7 cellular contexts compared by ENCODE assay signal in the genomic region with DNA sequence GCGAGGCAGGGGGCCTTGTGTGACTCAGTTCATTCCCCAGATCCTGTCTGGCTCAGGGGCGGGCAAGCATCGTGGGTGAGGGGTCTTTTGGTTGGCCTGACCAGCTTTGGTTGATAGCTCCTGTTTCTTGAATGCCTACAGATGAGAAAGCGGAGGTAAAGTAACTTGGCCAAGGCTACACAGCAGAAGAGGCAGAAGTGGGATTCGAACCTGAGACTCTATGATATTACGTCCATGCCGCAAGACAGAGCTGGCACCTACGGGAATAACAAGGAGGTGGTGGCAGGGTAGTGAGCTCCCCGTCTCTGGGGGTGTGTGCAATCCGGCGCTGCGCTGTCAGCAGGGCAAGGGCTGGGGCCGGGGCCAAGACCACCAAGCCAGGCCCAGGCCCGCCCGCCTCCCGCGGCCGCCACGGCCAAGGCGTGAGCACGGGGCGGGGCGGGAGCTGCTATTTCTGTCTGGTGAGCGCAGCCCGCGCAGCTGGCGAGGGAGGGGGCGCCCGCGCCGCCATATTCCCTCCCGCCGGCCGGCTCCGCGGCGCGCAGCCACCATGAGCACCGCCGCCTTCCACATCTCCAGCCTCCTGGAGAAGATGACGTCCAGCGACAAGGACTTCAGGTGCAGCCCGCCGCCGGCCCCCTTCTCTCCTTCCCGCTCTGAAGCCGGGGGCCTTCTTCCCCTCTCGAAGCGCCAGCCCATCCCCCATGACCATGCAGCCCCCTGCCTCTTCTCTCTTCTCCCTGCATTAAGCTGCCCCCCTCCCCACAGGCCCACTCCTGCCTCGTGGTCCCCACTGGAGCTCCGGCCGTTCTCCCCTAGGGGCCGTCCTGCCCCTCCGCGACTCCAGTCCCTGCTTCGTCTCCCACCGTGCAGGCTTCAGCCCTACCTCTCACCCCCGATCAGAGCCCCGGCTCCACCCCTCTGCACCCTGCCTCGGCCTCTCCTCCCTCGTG. TPM values are rescaled to one million over a fixed set of nuclear protein-coding genes. Genes with fewer than 3 reads are reported as not detected.
DNase-seq lines count a peak whose midpoint lies in the region; ATAC-seq and TF ChIP-seq lines count a peak whose summit lies in the region.

A gene (plus strand): TSS at position 510 of the 953 bp plus-strand sequence. CDS start 41 bp downstream, at position 551.

- WGBS in gastroesophageal sphincter (ENCODE audit: low coverage in 1 of 2), 2 donors, result 2 to 9% methylated on average over 11 to 30 of the region's 61 CpGs
- 5 to 8% methylated on average over 36 to 61 of the region's 61 CpGs for whole genome bisulfite sequencing in aorta, 2 donors

- H3K36me3 Mint-ChIP-seq in GM23338 (ENCODE audit: low read depth) (no peaks in the 10 kb centered on the region; the same call in 1 of the 3 replicates), neural crest cell (ENCODE audit: low read depth) (no peaks in the 10 kb centered on the region)

- no peaks in the 10 kb centered on the region for H3K27me3 ChIP-seq in GM23338 (ENCODE audit: insufficient read depth)
- no peaks in the 10 kb centered on the region for H3K27me3 ChIP-seq in gastroesophageal sphincter
- H3K27me3 ChIP-seq in aorta (ENCODE audit: control insufficient read depth in 1 of 2, insufficient read depth in 2 of 2, low read length in 1 of 2), result no peaks in the 10 kb centered on the region

- H3K9me2 ChIP-seq in GM23338 (ENCODE audit: insufficient read depth), result no peaks in the 10 kb centered on the region

- H3K79me2 ChIP-seq in GM23338 (replicated peaks; ENCODE audit: insufficient read depth), result no peaks in the 10 kb centered on the region

- H3K27me3 Mint-ChIP-seq in GM23338 (ENCODE audit: insufficient read depth, low read depth, poor library complexity) (peaks cover 21% of the 10 kb centered on the region), neural crest cell (ENCODE audit: low read depth) (no peaks in the 10 kb centered on the region)

- no peaks in the 10 kb centered on the region for H3K36me3 ChIP-seq in GM23338 (ENCODE audit: insufficient read depth)
- H3K36me3 ChIP-seq in gastroesophageal sphincter, result no peaks in the 10 kb centered on the region
- H3K36me3 ChIP-seq in aorta (ENCODE audit: control insufficient read depth in 1 of 2, insufficient read depth in 2 of 2, low read length in 1 of 2), result no peaks in the 10 kb centered on the region

- no peak for TF ChIP-seq CTCF in GM23338 (conservative IDR thresholded peaks at IDR 0.05; ENCODE audit: low read depth in 2 of 2)
- TF ChIP-seq CTCF in gastroesophageal sphincter (IDR thresholded peaks at IDR 0.05), result peak in 1 of 4 experiments; percentile 24
- TF ChIP-seq CTCF in neural crest cell (conservative IDR thresholded peaks at IDR 0.05), result no peak

- H3K4me1 ChIP-seq in GM23338 (ENCODE audit: insufficient read depth) (peaks cover 9% of the 10 kb centered on the region; the same call in 1 of the 2 replicates), gastroesophageal sphincter (peaks cover 0 to 35% (median 5%) of the 10 kb centered on the region in 3 donors), aorta (ENCODE audit: control insufficient read depth in 1 of 2, insufficient read depth in 2 of 2, low read length in 2 of 2) (no peaks in the 10 kb centered on the region)

- H3K27ac Mint-ChIP-seq in GM23338 (no peak within 1 kb of the TSS), neural crest cell (ENCODE audit: unreplicated experiment) (peak within 1 kb of the TSS; percentile 75)

- H3K4me3 Mint-ChIP-seq in GM23338, result peak within 1 kb of the TSS; percentile 89
- peak within 1 kb of the TSS; percentile 94 for H3K4me3 Mint-ChIP-seq in neural crest cell

- TF ChIP-seq POLR2A in gastroesophageal sphincter (IDR thresholded peaks at IDR 0.05), result peak; percentile 55 to 56

- no peak within 1 kb of the TSS for H3K27ac ChIP-seq in GM23338 (ENCODE audit: low read depth)
- peak within 1 kb of the TSS; percentile 83 to 93 (median 92) for H3K27ac ChIP-seq in gastroesophageal sphincter
- H3K27ac ChIP-seq in aorta (ENCODE audit: low read depth in 1 of 2, low read length in 2 of 2), result peak within 1 kb of the TSS; percentile 82 to 91

- no peaks in the 10 kb centered on the region for H3F3A ChIP-seq in GM23338 (replicated peaks; ENCODE audit: low read depth)

- H3K9me3 ChIP-seq in gastroesophageal sphincter (no peaks in the 10 kb centered on the region), aorta (ENCODE audit: control insufficient read depth, low read length) (no peaks in the 10 kb centered on the region)

- H3K9me3 Mint-ChIP-seq in GM23338 (no peaks in the 10 kb centered on the region; the same call in 2 of the 3 replicates), neural crest cell (no peaks in the 10 kb centered on the region)

- H4K20me1 ChIP-seq in GM23338 (replicated peaks; ENCODE audit: insufficient read depth), result no peaks in the 10 kb centered on the region

- intact Hi-C loops in aorta (cut with DNase I), result no loop called here

- H2AFZ ChIP-seq in GM23338, result peak within 1 kb of the TSS; percentile 97

- peak within 1 kb of the TSS; percentile 88 for H3K4me3 ChIP-seq in GM23338
- H3K4me3 ChIP-seq in gastroesophageal sphincter, result peak within 1 kb of the TSS; percentile 73 to 75
- H3K4me3 ChIP-seq in aorta (ENCODE audit: low read length in 2 of 2), result peak within 1 kb of the TSS; percentile 46 to 70

- TF ChIP-seq EP300 in gastroesophageal sphincter (IDR thresholded peaks at IDR 0.05), result no peak

- peak within 1 kb of the TSS; percentile 94 for H3K4me2 ChIP-seq in GM23338

- ATAC-seq in GM23338, result peak; percentile 88
- ATAC-seq in gastroesophageal sphincter, result peak; percentile 92
- ATAC-seq in aorta (ENCODE audit: low FRiP score), result peak; percentile 91

- DNase-seq in GM23338 (ENCODE audit: low spot score) (peak; percentile 75), NCI-H526 treated with DMSO at 0.1 percent for 48 hours (lab: John Stamatoyannopoulos, UW) (peak; percentile 18), neural crest cell (ENCODE audit: low read depth, low spot score) (peak; percentile 48), aorta (peak; percentile 82 to 92), A172 (ENCODE audit: low spot score) (no peak)
- peak; percentile 58 for DNase-seq in activated naive CD4-positive, alpha-beta T cell treated with anti-CD3 and anti-CD28 coated beads, Interleukin-2, amount 50 U/mL, for 16 hours

- H3K4me1 Mint-ChIP-seq in GM23338 (peaks cover 18% of the 10 kb centered on the region), neural crest cell (peaks cover 23% of the 10 kb centered on the region)

TF ChIP-seq in GM23338, 12 proteins besides CTCF, POLR2A, EP300 and RAD21 (continues in another document):
- TF ChIP-seq POLR2AphosphoS5 (IDR thresholded peaks at IDR 0.05; ENCODE audit: low read depth), result peak; percentile 56; the same call in 1 of the 2 replicates

RNA-seq across cellular contexts. Expression of the gene that starts here (rescaled TPM):
- total RNA-seq in GM23338 (2014; rRNA removed; shearing (Covaris generic)), result 16.5 and 20.5 TPM in 2 replicates
- polyA plus RNA-seq in GM23338 (2016; fragmentation: Nextera tagmentation; extraction: Ambion mirVana) (4.5 and 5.6 TPM in 2 replicates), aorta (1 to 10 TPM; 2.6 to 5.5 TPM)
- total RNA-seq in gastroesophageal sphincter (10 to 100 TPM; 11.5 to 29.9 (median 19.4) TPM), neural crest cell (14.8 and 15.5 TPM in 2 replicates), aorta (10 to 100 TPM; 23.5 to 24.4 TPM)
- total RNA-seq in A172 (2014; rRNA removed; shearing (Covaris generic)), result 2.0 and 2.8 TPM in 2 replicates
